Comparison of ENCODE assay signal across 8 cellular contexts in the genomic region with DNA sequence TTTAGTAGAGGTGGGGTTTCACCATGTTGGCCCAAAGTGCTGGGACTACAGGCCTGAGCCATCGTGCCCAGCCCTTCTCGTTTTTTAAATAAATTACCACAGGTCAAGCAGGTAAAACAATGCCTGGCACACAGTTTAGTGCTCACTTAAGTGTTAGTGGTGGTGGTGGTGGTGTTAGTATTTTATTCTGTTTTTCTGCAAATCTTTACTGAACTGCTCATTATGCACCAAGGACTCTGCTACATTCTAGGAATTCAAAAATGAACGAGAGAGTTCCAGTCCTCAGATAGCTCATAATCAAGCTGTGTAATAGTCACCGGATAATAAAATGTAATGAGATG. TPM values are rescaled to one million over a fixed set of nuclear protein-coding genes. Genes with fewer than 3 reads are reported as not detected.
DNase-seq lines count a peak whose midpoint lies in the region; ATAC-seq and TF ChIP-seq lines count a peak whose summit lies in the region.

No MANE protein-coding gene starts in this region.

- peak overlapping the region; percentile 98 for H3K4me2 ChIP-seq in neural cell (ENCODE audit: low read length)

- H3F3A ChIP-seq in neural cell (ENCODE audit: insufficient read depth, low read length, poor library complexity, severe bottlenecking), result peaks cover 5% of the 10 kb centered on the region

- no peaks in the 10 kb centered on the region for H3K27me3 ChIP-seq in neural cell (ENCODE audit: insufficient read depth, low read depth, low read length)

- H3K9me3 Mint-ChIP-seq in effector memory CD8-positive, alpha-beta T cell, result no peaks in the 10 kb centered on the region

- H3K27ac Mint-ChIP-seq in effector memory CD8-positive, alpha-beta T cell, result peak overlapping the region; percentile 93 to 97

- H3K36me3 Mint-ChIP-seq in effector memory CD8-positive, alpha-beta T cell (ENCODE audit: insufficient read depth), result peaks cover 36% of the 10 kb centered on the region

- no peak for TF ChIP-seq EP300 in neural cell (conservative IDR thresholded peaks at IDR 0.05; ENCODE audit: poor library complexity, severe bottlenecking)

- H3K36me3 ChIP-seq in neural cell (ENCODE audit: insufficient read depth, low read length), result no peaks in the 10 kb centered on the region

- H4K20me1 ChIP-seq in neural cell (ENCODE audit: insufficient read depth), result no peaks in the 10 kb centered on the region

- peak overlapping the region; percentile 82 for H2AFZ ChIP-seq in neural cell (ENCODE audit: low read depth, low read length)

- H3K9ac ChIP-seq in neural cell (ENCODE audit: low read length), result peak overlapping the region; percentile 93

- H3K4me1 Mint-ChIP-seq in effector memory CD8-positive, alpha-beta T cell (ENCODE audit: low read depth in 2 of 2), result peaks cover 11 to 19% of the 10 kb centered on the region in 2 donors

- no peaks in the 10 kb centered on the region for H3K27me3 Mint-ChIP-seq in effector memory CD8-positive, alpha-beta T cell

- DNase-seq in LNCaP clone FGC (ENCODE audit: low read depth) (no peak), COLO829 (ENCODE audit: low spot score) (no peak)
- no peak for DNase-seq in effector memory CD8-positive, alpha-beta T cell

- TF ChIP-seq RAD21 in neural cell (conservative IDR thresholded peaks at IDR 0.05), result no peak

- no peaks in the 10 kb centered on the region for H3K9me3 ChIP-seq in neural cell (ENCODE audit: low read length)

- H3K27ac ChIP-seq in C4-2B, result peak overlapping the region; percentile 89
- H3K27ac ChIP-seq in neural cell (ENCODE audit: low read length), result peak overlapping the region; percentile 97

- H3K9me2 ChIP-seq in neural cell (ENCODE audit: insufficient read depth, low read length), result no peaks in the 10 kb centered on the region

- ATAC-seq in effector memory CD8-positive, alpha-beta T cell (replicated peaks), result no peak
- ATAC-seq in esophagus mucosa (no peak), GM18868 (IDR thresholded peaks at IDR 0.05; ENCODE audit: unreplicated experiment) (no peak), GM18873 (IDR thresholded peaks at IDR 0.05; ENCODE audit: low FRiP score, unreplicated experiment) (no peak)

- TF ChIP-seq CTCF in C4-2B (conservative IDR thresholded peaks at IDR 0.05), result no peak
- no peak for TF ChIP-seq CTCF in LNCaP clone FGC (IDR thresholded peaks at IDR 0.05; ENCODE audit: control insufficient read depth, extremely low read depth, insufficient read depth)
- no peak for TF ChIP-seq CTCF in neural cell (IDR thresholded peaks at IDR 0.05; ENCODE audit: poor library complexity, severe bottlenecking)

- H3K4me3 ChIP-seq in LNCaP clone FGC (ENCODE audit: low read depth, low read length) (peak overlapping the region; percentile 86), neural cell (ENCODE audit: low read length) (peak overlapping the region; percentile 75)

- peaks cover 11% of the 10 kb centered on the region for H3K79me2 ChIP-seq in neural cell (replicated peaks; ENCODE audit: insufficient read depth, low read length)

- peak overlapping the region; percentile 91 to 94 for H3K4me3 Mint-ChIP-seq in effector memory CD8-positive, alpha-beta T cell

TF ChIP-seq in neural cell, 6 proteins besides CTCF, POLR2A, EP300 and RAD21:
- TF ChIP-seq SMC3 (conservative IDR thresholded peaks at IDR 0.05; ENCODE audit: poor library complexity), result no peak
- TF ChIP-seq EZH2 (IDR thresholded peaks at IDR 0.05; ENCODE audit: borderline replicate concordance, insufficient read depth, low read length, poor library complexity, severe bottlenecking), result no peak
- no peak for TF ChIP-seq TAF1 (IDR thresholded peaks at IDR 0.05; ENCODE audit: low read depth)

RNA-seq across cellular contexts. Expression of gene ITFG2, which starts 0.7 kb away (rescaled TPM):
- polyA plus RNA-seq in neural cell, result 21.6 and 22.2 TPM in 2 replicates
- polyA minus RNA-seq in neural cell, result 20.5 and 25.1 TPM in 2 replicates
- 17.8 TPM for total RNA-seq in esophagus mucosa

RNA-seq across cellular contexts. Expression of gene FKBP4, which starts 18.4 kb away (rescaled TPM):
- polyA plus RNA-seq in neural cell, result 102 and 112 TPM in 2 replicates
- polyA minus RNA-seq in neural cell, result 84.0 and 94.0 TPM in 2 replicates
- 83.4 TPM for total RNA-seq in esophagus mucosa

RNA-seq across cellular contexts. Expression of gene NRIP2, which starts 21.7 kb away (rescaled TPM):
- polyA plus RNA-seq in neural cell, result not detected in 2 replicates
- not detected in 2 replicates for polyA minus RNA-seq in neural cell
- 0.08 TPM for total RNA-seq in esophagus mucosa

RNA-seq across cellular contexts. Expression of gene TEX52, which starts 43.7 kb away (rescaled TPM):
- polyA plus RNA-seq in neural cell, result not detected in 2 replicates
- polyA minus RNA-seq in neural cell, result not detected in 2 replicates
- not detected for total RNA-seq in esophagus mucosa
